Comparison of ENCODE assay signal across 18 cellular contexts in genomic region chr12:55722948-55723347, GRCh38. TPM values are rescaled to one million over a fixed set of nuclear protein-coding genes. Genes with fewer than 3 reads are reported as not detected.
A peak's percentile ranks its signal among the peaks of the same experiment; 100 is the strongest.
DNase-seq lines count a peak whose midpoint lies in the region; ATAC-seq and TF ChIP-seq lines count a peak whose summit lies in the region.
"Had no signal": no experiment of that assay in that cellular context is flagged by ENCODE, and none has a peak within 500 bp of the region (broad histone marks: within the 10 kb centered on the region; RNA-seq: fewer than 3 reads in every experiment).

No MANE protein-coding gene starts in this region.

- no peak for TF ChIP-seq POLR2A in thyroid gland (IDR thresholded peaks at IDR 0.05)

- H2AFZ ChIP-seq in OCI-LY1 (ENCODE audit: low read length) = no peak overlapping the region

- H3K27ac Mint-ChIP-seq in brain (peak overlapping the region in 3 of 5 experiments; percentile 67 to 87 (median 77)), nephron (peak overlapping the region in 2 of 3 experiments; percentile 66 to 72)
- H3K27ac Mint-ChIP-seq: activated CD8-positive, alpha-beta T cell treated with anti-CD3 and anti-CD28 coated beads, Interleukin-2, amount 10 ng/mL, durations not matched to agents 7 days and 5 days; activated T-helper 1 cell treated with anti-CD3 and anti-CD28 coated beads, Interleukin-12 subunit alpha, Interleukin-12 subunit beta, Interleukin-2, Interleukin-4 antibody, amounts not matched to agents 30 ng/mL and 10 ng/mL and 1 ng/mL, durations not matched to agents 14 hours and 24 hours and 36 hours had no signal

- H3K27me3 ChIP-seq in OCI-LY1 (ENCODE audit: insufficient read depth, low read length) (no peaks in the 10 kb centered on the region), thyroid gland (no peaks in the 10 kb centered on the region)

- peaks cover 3% of the 10 kb centered on the region; the same call in 1 of the 2 replicates for H3F3A ChIP-seq in OCI-LY1 (ENCODE audit: insufficient read depth, low read length)

- intact Hi-C loops in thyroid gland (cut with DNase I) = no loop called here

- WGBS in thyroid gland, 2 donors = 27 to 56% methylated on average over 8 of the region's 8 CpGs

- H3K4me3 ChIP-seq in OCI-LY1 (ENCODE audit: low read depth, low read length, poor library complexity, severe bottlenecking) = no peak overlapping the region
- H3K4me3 ChIP-seq in thyroid gland (replicated peaks in 1 of 3) = no peak overlapping the region

- no peaks in the 10 kb centered on the region for H3K27me3 Mint-ChIP-seq in brain
- peaks cover 5% of the 10 kb centered on the region for H3K27me3 Mint-ChIP-seq in nephron (ENCODE audit: low read depth)
- H3K27me3 Mint-ChIP-seq: effector memory CD8-positive, alpha-beta T cell; IgD-negative memory B cell; naive B cell had no signal

- no peak for ATAC-seq in HG03565 (IDR thresholded peaks at IDR 0.05; ENCODE audit: unreplicated experiment)
- ATAC-seq: activated CD8-positive, alpha-beta T cell treated with anti-CD3 and anti-CD28 coated beads, Interleukin-2, amount 10 ng/mL, durations not matched to agents 7 days and 5 days; effector memory CD8-positive, alpha-beta T cell had no signal

- H3K4me1 Mint-ChIP-seq in brain = peaks cover 66% of the 10 kb centered on the region
- peaks cover 70% of the 10 kb centered on the region for H3K4me1 Mint-ChIP-seq in nephron

- H4K20me1 ChIP-seq in OCI-LY1 (ENCODE audit: insufficient read depth, low read length) = no peaks in the 10 kb centered on the region

- H3K27ac ChIP-seq in OCI-LY1 (ENCODE audit: low read depth, low read length, poor library complexity, severe bottlenecking) (peak overlapping the region; percentile 51), thyroid gland (peak overlapping the region; percentile 45 to 65 (median 52))

- H3K79me2 ChIP-seq in OCI-LY1 (ENCODE audit: insufficient read depth, low read length) = no peaks in the 10 kb centered on the region

- no peak overlapping the region; the same call in 1 of the 2 replicates for H3K9ac ChIP-seq in OCI-LY1 (ENCODE audit: low read length)

- TF ChIP-seq CTCF in OCI-LY1 (IDR thresholded peaks at IDR 0.05; ENCODE audit: low read length) (no peak), brain (conservative IDR thresholded peaks at IDR 0.05) (no peak), nephron (IDR thresholded peaks at IDR 0.05; ENCODE audit: unreplicated experiment in 3 of 3) (no peak), thyroid gland (IDR thresholded peaks at IDR 0.05) (no peak)

- no peaks in the 10 kb centered on the region for H3K9me2 ChIP-seq in OCI-LY1 (ENCODE audit: low read depth, low read length)

- H3K9me3 ChIP-seq in OCI-LY1 (ENCODE audit: low read length) (no peaks in the 10 kb centered on the region), thyroid gland (no peaks in the 10 kb centered on the region)

- no peak overlapping the region for H3K4me2 ChIP-seq in OCI-LY1 (ENCODE audit: low read length)

- no peaks in the 10 kb centered on the region for H3K9me3 Mint-ChIP-seq in brain
- no peaks in the 10 kb centered on the region for H3K9me3 Mint-ChIP-seq in nephron
- H3K9me3 Mint-ChIP-seq: activated T-helper 1 cell treated with anti-CD3 and anti-CD28 coated beads, Interleukin-12 subunit alpha, Interleukin-12 subunit beta, Interleukin-2, Interleukin-4 antibody, amounts not matched to agents 30 ng/mL and 10 ng/mL and 1 ng/mL, durations not matched to agents 14 hours and 24 hours and 36 hours; effector memory CD8-positive, alpha-beta T cell; IgD-negative memory B cell; naive B cell had no signal

- peaks cover 31% of the 10 kb centered on the region for H3K36me3 Mint-ChIP-seq in brain
- H3K36me3 Mint-ChIP-seq in nephron (ENCODE audit: low read depth) = peaks cover 38% of the 10 kb centered on the region
- H3K36me3 Mint-ChIP-seq: IgD-negative memory B cell, naive B cell had no signal

- peak; percentile 85 to 86 for DNase-seq in thyroid gland
- no peak for DNase-seq in CD1c-positive myeloid dendritic cell (ENCODE audit: extremely low spot score)
- DNase-seq in DMS153 treated with DMSO at 0.1 percent for 48 hours (lab: John Stamatoyannopoulos, UW; ENCODE audit: unreplicated experiment) = no peak
- DNase-seq: activated CD8-positive, alpha-beta T cell treated with anti-CD3 and anti-CD28 coated beads, Interleukin-2, amount 10 ng/mL, durations not matched to agents 7 days and 5 days; DMS79 treated with DMSO at 0.1 percent for 48 hours; effector memory CD8-positive, alpha-beta T cell; naive B cell; NCI-H1092; NCI-H2107; NCI-H526 treated with DMSO at 0.1 percent for 48 hours; retina; stimulated activated CD4-positive, alpha-beta T cell treated with anti-CD3 and anti-CD28 coated beads, Interleukin-2, amount 100 ng/mL, for 24 hours had no signal

- no peaks in the 10 kb centered on the region for H3K36me3 ChIP-seq in OCI-LY1 (ENCODE audit: insufficient read depth, low read length)
- H3K36me3 ChIP-seq in thyroid gland = peaks cover 24 to 27% of the 10 kb centered on the region in 2 donors

- H3K4me1 ChIP-seq in OCI-LY1 (ENCODE audit: insufficient read depth, low read length, severe bottlenecking) (peaks cover 39% of the 10 kb centered on the region), thyroid gland (peaks cover 33 to 66% of the 10 kb centered on the region in 2 donors)

- H3K4me3 Mint-ChIP-seq in brain (peak overlapping the region in 2 of 5 experiments; percentile 33 to 49), nephron (peak overlapping the region in 1 of 3 experiments; percentile 30)
- H3K4me3 Mint-ChIP-seq: activated CD8-positive, alpha-beta T cell treated with anti-CD3 and anti-CD28 coated beads, Interleukin-2, amount 10 ng/mL, durations not matched to agents 7 days and 5 days; activated T-helper 1 cell treated with anti-CD3 and anti-CD28 coated beads, Interleukin-12 subunit alpha, Interleukin-12 subunit beta, Interleukin-2, Interleukin-4 antibody, amounts not matched to agents 30 ng/mL and 10 ng/mL and 1 ng/mL, durations not matched to agents 14 hours and 24 hours and 36 hours; effector memory CD8-positive, alpha-beta T cell had no signal

RNA-seq across cellular contexts. Expression of gene RDH5, which starts 2.8 kb away (rescaled TPM):
- 2.0 TPM for polyA plus RNA-seq in brain (ENCODE audit: insufficient read depth, low read depth, low replicate concordance)
- 1 to 10 TPM in 3 of 4 donors, under 1 TPM in 1; 0.94 to 9.7 (median 6.8) TPM for total RNA-seq in thyroid gland

RNA-seq across cellular contexts. Expression of gene CD63, which starts 5.9 kb away (rescaled TPM):
- polyA plus RNA-seq in brain (ENCODE audit: insufficient read depth, low read depth, low replicate concordance) = 568 TPM
- total RNA-seq in thyroid gland = 1,000 to 10,000 TPM in 3 of 4 donors, 100 to 1,000 TPM in 1; 683 to 1,145 (median 1,122) TPM

RNA-seq across cellular contexts. Expression of gene BLOC1S1, which starts 7.1 kb away (rescaled TPM):
- 257 TPM for polyA plus RNA-seq in brain (ENCODE audit: insufficient read depth, low read depth, low replicate concordance)
- total RNA-seq in thyroid gland = 100 to 1,000 TPM; 117 to 440 (median 246) TPM

RNA-seq across cellular contexts. Expression of gene ITGA7, which starts 15.2 kb away (rescaled TPM):
- 17.4 TPM for polyA plus RNA-seq in brain (ENCODE audit: insufficient read depth, low read depth, low replicate concordance)
- 10 to 100 TPM in 2 of 4 donors, 1 to 10 TPM in 2; 7.9 to 16.9 (median 9.8) TPM for total RNA-seq in thyroid gland

RNA-seq across cellular contexts. Expression of gene GDF11, which starts 20.0 kb away (rescaled TPM):
- 26.9 TPM for polyA plus RNA-seq in brain (ENCODE audit: insufficient read depth, low read depth, low replicate concordance)
- 1 to 10 TPM; 4.8 to 7.5 (median 6.7) TPM for total RNA-seq in thyroid gland

Comparison
In these comparisons a context has a peak if more than half of its experiments do, and no peak if none do; other contexts are left out.
1. DNase-seq: peak in thyroid gland (2 of 2); none in CD1c-positive myeloid dendritic cell (single experiment) and DMS153 treated with DMSO at 0.1 percent for 48 hours (single experiment).